ENCODE assay signal across 29 cellular contexts in the genomic region with DNA sequence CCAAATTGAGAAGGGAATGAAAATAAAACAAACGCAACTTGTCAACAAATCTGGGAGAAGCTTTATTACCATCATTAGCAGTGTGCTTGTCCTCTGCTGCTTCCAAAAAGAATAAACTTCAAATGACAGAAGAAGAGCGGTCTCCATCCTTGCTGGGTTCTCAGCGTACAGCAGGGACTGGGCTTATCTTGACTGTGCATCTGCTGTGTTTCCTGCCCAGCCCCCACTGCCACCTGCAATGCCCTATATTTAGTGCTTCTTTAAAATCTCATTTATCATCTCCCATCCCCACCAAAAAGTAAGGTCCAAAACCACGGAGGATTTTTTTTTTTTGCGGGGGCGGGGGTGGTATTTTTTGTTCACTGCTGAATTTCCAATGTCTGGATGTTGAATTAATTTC. TPM values are rescaled to one million over a fixed set of nuclear protein-coding genes. Genes with fewer than 3 reads are reported as not detected.
"Had no signal": no experiment of that assay in that cellular context is flagged by ENCODE, and none has a peak within 500 bp of the region (broad histone marks: within the 10 kb centered on the region; RNA-seq: fewer than 3 reads in every experiment).

No MANE protein-coding gene starts in this region.

- H3K4me1 Mint-ChIP-seq: activated B cell treated with CpG ODN at 0.5 μM for 24 hours; central memory CD8-positive, alpha-beta T cell had no signal

- H3K4me3 Mint-ChIP-seq: activated B cell treated with CpG ODN at 0.5 μM for 24 hours; activated CD8-positive, alpha-beta T cell treated with anti-CD3 and anti-CD28 coated beads for 36 hours; activated T-cell treated with anti-CD3 and anti-CD28 coated beads, Interleukin-2, amount 50 U/mL, for 4 hours; central memory CD8-positive, alpha-beta T cell; effector memory CD8-positive, alpha-beta T cell; natural killer cell treated with Interleukin-12 subunit alpha and Interleukin-12 subunit beta and Interleukin-15 and Interleukin-18, amount 100 ng/mL, for 72 hours; T-helper 2 cell treated with Interferon-gamma antibody and Interleukin-4, amounts not matched to agents 5 μg/mL and 100 μg/mL, for 36 hours had no signal

- H3K36me3 ChIP-seq: breast epithelium, colonic mucosa, lower lobe of right lung, right lobe of liver, thoracic aorta, upper lobe of left lung had no signal

- H3K36me3 Mint-ChIP-seq: activated naive CD4-positive, alpha-beta T cell treated with anti-CD3 and anti-CD28 coated beads, Interleukin-2, amount 50 U/mL, for 72 hours; natural killer cell treated with Interleukin-12 subunit alpha and Interleukin-12 subunit beta and Interleukin-15 and Interleukin-18, amount 100 ng/mL, for 72 hours had no signal

- H3K27me3 ChIP-seq: colonic mucosa, right lobe of liver, upper lobe of left lung had no signal

- DNase-seq: activated B cell treated with CpG ODN at 0.5 μM for 24 hours; activated CD4-positive, alpha-beta T cell treated with anti-CD3 and anti-CD28 coated beads, Interleukin-2, amount 50 U/mL, for 1 hour; activated CD8-positive, alpha-beta T cell treated with anti-CD3 and anti-CD28 coated beads for 36 hours; activated naive CD4-positive, alpha-beta T cell; activated T-cell treated with anti-CD3 and anti-CD28 coated beads, Interleukin-2, amount 50 U/mL, for 4 hours; colonic mucosa; effector memory CD8-positive, alpha-beta T cell; foreskin fibroblast; lower lobe of right lung; mesenchymal stem cell; posterior cingulate gyrus; right lobe of liver; stimulated activated CD4-positive, alpha-beta T cell treated with anti-CD3 and anti-CD28 coated beads, Interleukin-4, amount 100 ng/mL, for 1 hour; stimulated activated naive CD8-positive, alpha-beta T cell treated with anti-CD3 and anti-CD28 coated beads, Interleukin-15, Interleukin-2, amounts not matched to agents 100 U/mL and 50 U/mL, for 24 hours; T-helper 1 cell; upper lobe of left lung had no signal

- H3K9me3 ChIP-seq: breast epithelium, colonic mucosa, lower lobe of right lung, right lobe of liver, thoracic aorta, upper lobe of left lung had no signal

- H3K4me3 ChIP-seq: breast epithelium, colonic mucosa, dorsolateral prefrontal cortex, lower lobe of right lung, right lobe of liver, thoracic aorta, upper lobe of left lung had no signal

- H3K27ac Mint-ChIP-seq: activated B cell treated with CpG ODN at 0.5 μM for 24 hours; activated CD8-positive, alpha-beta T cell treated with anti-CD3 and anti-CD28 coated beads for 36 hours; activated naive CD4-positive, alpha-beta T cell treated with anti-CD3 and anti-CD28 coated beads, Interleukin-2, amount 50 U/mL, for 72 hours; activated T-helper 2 cell treated with anti-CD3 and anti-CD28 coated beads, Interferon-gamma antibody, Interleukin-2, Interleukin-4, amounts not matched to agents 10 μg/mL and 5 μg/mL and 100 μg/mL, durations not matched to agents 14 hours and 24 hours and 36 hours; effector memory CD8-positive, alpha-beta T cell; natural killer cell treated with Interleukin-12 subunit alpha and Interleukin-12 subunit beta and Interleukin-15 and Interleukin-18, amount 100 ng/mL, for 72 hours; T-helper 2 cell treated with Interferon-gamma antibody and Interleukin-4, amounts not matched to agents 5 μg/mL and 100 μg/mL, for 36 hours had no signal

- ATAC-seq: activated CD8-positive, alpha-beta T cell treated with anti-CD3 and anti-CD28 coated beads for 36 hours; activated naive CD4-positive, alpha-beta T cell treated with anti-CD3 and anti-CD28 coated beads, Interleukin-2, amount 50 U/mL, for 72 hours; activated T-cell treated with anti-CD3 and anti-CD28 coated beads, Interleukin-2, amount 50 U/mL, for 4 hours; effector memory CD8-positive, alpha-beta T cell; lower lobe of right lung; natural killer cell treated with Interleukin-12 subunit alpha and Interleukin-12 subunit beta and Interleukin-15 and Interleukin-18, amount 100 ng/mL, for 72 hours; right lobe of liver; stimulated activated naive CD8-positive, alpha-beta T cell treated with anti-CD3 and anti-CD28 coated beads, Interleukin-15, Interleukin-2, amounts not matched to agents 100 U/mL and 50 U/mL, for 24 hours had no signal

- H3K9me3 Mint-ChIP-seq: activated B cell treated with CpG ODN at 0.5 μM for 24 hours; activated CD8-positive, alpha-beta T cell treated with anti-CD3 and anti-CD28 coated beads for 36 hours; activated naive CD4-positive, alpha-beta T cell treated with anti-CD3 and anti-CD28 coated beads, Interleukin-2, amount 50 U/mL, for 72 hours; activated T-cell treated with anti-CD3 and anti-CD28 coated beads, Interleukin-2, amount 50 U/mL, for 4 hours; activated T-helper 2 cell treated with anti-CD3 and anti-CD28 coated beads, Interferon-gamma antibody, Interleukin-2, Interleukin-4, amounts not matched to agents 10 μg/mL and 5 μg/mL and 100 μg/mL, durations not matched to agents 14 hours and 24 hours and 36 hours; central memory CD8-positive, alpha-beta T cell; effector memory CD8-positive, alpha-beta T cell; natural killer cell treated with Interleukin-12 subunit alpha and Interleukin-12 subunit beta and Interleukin-15 and Interleukin-18, amount 100 ng/mL, for 72 hours; T-helper 2 cell treated with Interferon-gamma antibody and Interleukin-4, amounts not matched to agents 5 μg/mL and 100 μg/mL, for 36 hours had no signal

- H3K27ac ChIP-seq: breast epithelium, colonic mucosa, lower lobe of right lung, right lobe of liver, thoracic aorta, upper lobe of left lung had no signal

- H3K4me1 ChIP-seq: breast epithelium, colonic mucosa, lower lobe of right lung, right lobe of liver, upper lobe of left lung had no signal

RNA-seq across cellular contexts. Expression of a gene that starts 34.7 kb away (rescaled TPM):
- total RNA-seq: activated B cell treated with CpG ODN at 0.5 μM for 24 hours; activated CD8-positive, alpha-beta T cell treated with anti-CD3 and anti-CD28 coated beads for 36 hours; activated naive CD4-positive, alpha-beta T cell treated with anti-CD3 and anti-CD28 coated beads, Interleukin-2, amount 50 U/mL, for 72 hours; activated T-cell treated with anti-CD3 and anti-CD28 coated beads, Interleukin-2, amount 50 U/mL, for 4 hours; activated T-helper 2 cell treated with anti-CD3 and anti-CD28 coated beads, Interferon-gamma antibody, Interleukin-2, Interleukin-4, amounts not matched to agents 10 μg/mL and 5 μg/mL and 100 μg/mL, durations not matched to agents 14 hours and 24 hours and 36 hours; breast epithelium; colonic mucosa; dorsolateral prefrontal cortex; kidney epithelial cell; lower lobe of right lung; natural killer cell treated with Interleukin-12 subunit alpha and Interleukin-12 subunit beta and Interleukin-15 and Interleukin-18, amount 100 ng/mL, for 72 hours; osteoblast; right lobe of liver; skeletal muscle tissue; subcutaneous adipose tissue; thoracic aorta; upper lobe of left lung had no signal
- polyA plus RNA-seq: esophagus had no signal

RNA-seq across cellular contexts. Expression of a gene that starts 57.2 kb away (rescaled TPM):
- total RNA-seq: activated B cell treated with CpG ODN at 0.5 μM for 24 hours; activated CD8-positive, alpha-beta T cell treated with anti-CD3 and anti-CD28 coated beads for 36 hours; activated naive CD4-positive, alpha-beta T cell treated with anti-CD3 and anti-CD28 coated beads, Interleukin-2, amount 50 U/mL, for 72 hours; activated T-cell treated with anti-CD3 and anti-CD28 coated beads, Interleukin-2, amount 50 U/mL, for 4 hours; activated T-helper 2 cell treated with anti-CD3 and anti-CD28 coated beads, Interferon-gamma antibody, Interleukin-2, Interleukin-4, amounts not matched to agents 10 μg/mL and 5 μg/mL and 100 μg/mL, durations not matched to agents 14 hours and 24 hours and 36 hours; kidney epithelial cell; lower lobe of right lung; natural killer cell treated with Interleukin-12 subunit alpha and Interleukin-12 subunit beta and Interleukin-15 and Interleukin-18, amount 100 ng/mL, for 72 hours; osteoblast; skeletal muscle tissue had no signal
